In the genomic region with DNA sequence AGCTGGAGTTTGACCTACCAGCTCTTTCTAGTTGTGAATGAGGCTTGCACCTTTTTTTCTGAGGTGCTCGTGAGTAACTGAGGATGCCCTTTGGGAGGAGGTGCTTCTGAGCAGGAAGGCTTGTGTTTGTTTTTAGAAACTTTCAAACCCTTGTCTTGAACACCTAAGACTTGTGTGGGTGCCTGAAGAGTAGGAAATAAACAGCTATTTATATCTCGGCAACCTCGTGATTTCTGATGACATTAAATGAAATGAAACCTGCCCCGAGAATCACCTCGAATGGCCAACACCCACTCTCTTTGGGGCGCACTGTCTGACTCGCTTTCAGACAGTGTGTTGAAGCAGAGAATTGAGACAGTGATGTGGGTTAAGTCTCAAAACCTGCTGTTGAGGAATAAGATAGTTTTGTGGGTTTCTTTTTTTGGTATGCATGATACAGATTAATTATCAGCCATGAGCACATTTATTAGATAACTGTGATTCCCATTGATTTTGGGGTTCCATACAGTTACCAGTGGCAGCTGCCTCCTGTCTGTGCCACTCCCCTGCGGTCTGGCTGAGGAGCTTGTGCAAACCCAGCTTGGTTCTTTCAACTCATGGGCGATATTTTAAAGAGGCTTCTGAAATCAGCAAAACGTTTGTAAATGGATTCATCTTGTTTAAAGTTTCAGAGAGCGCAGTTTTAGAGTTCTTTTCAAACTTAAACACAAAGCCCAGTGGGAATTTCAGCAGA, we compare ENCODE assay signal across 11 cellular contexts. TPM values are rescaled to one million over a fixed set of nuclear protein-coding genes. Genes with fewer than 3 reads are reported as not detected.
DNase-seq lines count a peak whose midpoint lies in the region; ATAC-seq and TF ChIP-seq lines count a peak whose summit lies in the region.
"Had no signal": no experiment of that assay in that cellular context is flagged by ENCODE, and none has a peak within 500 bp of the region (broad histone marks: within the 10 kb centered on the region; RNA-seq: fewer than 3 reads in every experiment).

No MANE protein-coding gene starts in this region.

- H3K27me3 ChIP-seq in brain microvascular endothelial cell (replicated peaks) (peaks cover 13% of the 10 kb centered on the region), body of pancreas (no peaks in the 10 kb centered on the region)

- peak overlapping the region; percentile 41 for H3K4me3 Mint-ChIP-seq in memory B cell
- H3K4me3 Mint-ChIP-seq: natural killer cell had no signal

- intact Hi-C loops in body of pancreas (cut with DNase I), result no loop called here

- peaks cover 60% of the 10 kb centered on the region for H3K4me1 Mint-ChIP-seq in memory B cell
- H3K4me1 Mint-ChIP-seq: natural killer cell had no signal

- in situ Hi-C loops in brain microvascular endothelial cell (cut with HindIII; ENCODE audit: low pct_ligation_motif_present, low sequenced_read_pairs), result no loop called here

- H3K4me3 ChIP-seq in brain microvascular endothelial cell (ENCODE audit: low read depth, low read length) (no peak overlapping the region), body of pancreas (no peak overlapping the region)

- TF ChIP-seq CTCF in brain microvascular endothelial cell (IDR thresholded peaks at IDR 0.05; ENCODE audit: low read depth, low read length, missing control alignments) (no peak), body of pancreas (IDR thresholded peaks at IDR 0.05) (no peak)

- no peaks in the 10 kb centered on the region for H3K27me3 Mint-ChIP-seq in memory B cell

- H3K27ac Mint-ChIP-seq in memory B cell, result peak overlapping the region; percentile 83
- H3K27ac Mint-ChIP-seq: natural killer cell had no signal

- H3K9me3 ChIP-seq in body of pancreas, result no peaks in the 10 kb centered on the region

- peak; percentile 30 for ATAC-seq in GM18505 (IDR thresholded peaks at IDR 0.05; ENCODE audit: unreplicated experiment)
- ATAC-seq in GM21619 (IDR thresholded peaks at IDR 0.05; ENCODE audit: unreplicated experiment), result peak; percentile 38
- peak; percentile 88 for ATAC-seq in memory B cell (ENCODE audit: low read depth)
- ATAC-seq in GM21528 (IDR thresholded peaks at IDR 0.05; ENCODE audit: low FRiP score, unreplicated experiment), result no peak
- no peak for ATAC-seq in body of pancreas

- WGBS in body of pancreas, 2 donors, result 50 to 53% methylated on average over 11 of the region's 11 CpGs

- TF ChIP-seq POLR2A in GM18505 (IDR thresholded peaks at IDR 0.05; ENCODE audit: borderline replicate concordance, extremely low read depth, insufficient read depth, insufficient read length) (peak; percentile 75), body of pancreas (IDR thresholded peaks at IDR 0.05) (no peak)

- peaks cover 46% of the 10 kb centered on the region for H3K36me3 Mint-ChIP-seq in memory B cell
- H3K36me3 Mint-ChIP-seq: natural killer cell had no signal

- no peaks in the 10 kb centered on the region for H3K36me3 ChIP-seq in brain microvascular endothelial cell (replicated peaks)
- no peaks in the 10 kb centered on the region for H3K36me3 ChIP-seq in body of pancreas (replicated peaks in 1 of 2; ENCODE audit: insufficient read depth in 1 of 2, low read depth in 2 of 2)

- H3K9me3 Mint-ChIP-seq in memory B cell, result no peaks in the 10 kb centered on the region
- H3K9me3 Mint-ChIP-seq: natural killer cell had no signal

- H3K27ac ChIP-seq in brain microvascular endothelial cell (no peak overlapping the region), body of pancreas (no peak overlapping the region)

- no peaks in the 10 kb centered on the region for H3K4me1 ChIP-seq in body of pancreas

- DNase-seq in RPMI8226, result peak; percentile 83
- peak in 1 of 2 donors; percentile 62 for DNase-seq in memory B cell (ENCODE audit: low spot score in 2 of 2)
- DNase-seq in brain microvascular endothelial cell, result no peak
- DNase-seq in ecto neural progenitor cell (ENCODE audit: low spot score), result no peak
- no peak for DNase-seq in body of pancreas
- DNase-seq: natural killer cell, NCI-H187 treated with DMSO at 0.1 percent for 48 hours had no signal

RNA-seq across cellular contexts. Expression of gene IRF4, which starts 8.4 kb away (rescaled TPM):
- total RNA-seq in body of pancreas, result under 1 TPM in 1 of 2 donors, not detected in 1; 0.26 TPM
- total RNA-seq: frontal cortex had no signal

Comparison
In these comparisons a context has a peak if more than half of its experiments do, and no peak if none do; other contexts are left out.
1. ATAC-seq: peak in GM18505 (single experiment), GM21619 (single experiment) and memory B cell (single experiment); none in GM21528 (single experiment) and body of pancreas (single experiment).